ENCODE assay signal across 8 cellular contexts in the genomic region with DNA sequence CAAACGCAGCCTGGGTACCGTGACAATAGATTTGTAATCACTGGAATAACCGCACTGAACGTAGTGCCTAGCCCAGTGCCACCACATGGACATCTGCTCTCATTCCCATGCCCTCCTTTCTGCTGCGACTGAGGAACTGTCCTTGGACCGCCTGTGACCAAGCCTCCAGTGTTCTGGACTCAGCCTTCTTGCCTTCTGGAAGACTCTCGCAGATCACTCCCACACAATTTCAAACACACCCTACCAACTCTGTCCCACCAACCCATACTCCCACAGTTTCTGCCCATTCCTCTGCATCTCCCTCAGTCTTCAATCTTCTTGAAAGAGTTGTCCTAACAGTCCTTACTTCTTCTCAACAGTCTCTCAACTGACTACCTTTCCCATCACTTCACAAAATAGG. TPM values are rescaled to one million over a fixed set of nuclear protein-coding genes. Genes with fewer than 3 reads are reported as not detected.
DNase-seq lines count a peak whose midpoint lies in the region; ATAC-seq and TF ChIP-seq lines count a peak whose summit lies in the region.

No MANE protein-coding gene starts in this region.

- DNase-seq in activated CD4-positive, alpha-beta memory T cell treated with anti-CD3 and anti-CD28 coated beads for 36 hours: peak; percentile 37
- no peak for DNase-seq in fibroblast of villous mesenchyme (ENCODE audit: low read depth)
- DNase-seq in stimulated activated naive B cell treated with anti-CD40 and anti-IgM and Interleukin-4, amounts not matched to agents 10 μg/mL and 1 μg/mL and 100 μg/mL, for 72 hours: no peak
- no peak for DNase-seq in nucleus accumbens (lab: John Stamatoyannopoulos, UW)
- DNase-seq in pons (ENCODE audit: low spot score): no peak
- no peak for DNase-seq in islet precursor cell

- intact Hi-C loops in activated CD4-positive, alpha-beta memory T cell treated with anti-CD3 and anti-CD28 coated beads for 36 hours (cut with micrococcal nuclease): loop anchor here (2.0 to 5.0 kb wide), 5 partner anchors 42 to 1060 kb away; a partner anchor contains a TSS

- no peaks in the 10 kb centered on the region for H3K9me3 Mint-ChIP-seq in activated CD4-positive, alpha-beta memory T cell treated with anti-CD3 and anti-CD28 coated beads for 36 hours
- H3K9me3 Mint-ChIP-seq in stimulated activated naive B cell treated with anti-CD40 and anti-IgM and Interleukin-4, amounts not matched to agents 10 μg/mL and 1 μg/mL and 100 μg/mL, for 72 hours: no peaks in the 10 kb centered on the region

- peak overlapping the region; percentile 97 for H3K27ac Mint-ChIP-seq in activated CD4-positive, alpha-beta memory T cell treated with anti-CD3 and anti-CD28 coated beads for 36 hours
- peak overlapping the region; percentile 81 for H3K27ac Mint-ChIP-seq in stimulated activated naive B cell treated with anti-CD40 and anti-IgM and Interleukin-4, amounts not matched to agents 10 μg/mL and 1 μg/mL and 100 μg/mL, for 72 hours

- H3K4me1 Mint-ChIP-seq in activated CD4-positive, alpha-beta memory T cell treated with anti-CD3 and anti-CD28 coated beads for 36 hours (ENCODE audit: low read depth): peaks cover 73% of the 10 kb centered on the region
- peaks cover 30 to 56% of the 10 kb centered on the region in 2 donors for H3K4me1 Mint-ChIP-seq in stimulated activated naive B cell treated with anti-CD40 and anti-IgM and Interleukin-4, amounts not matched to agents 10 μg/mL and 1 μg/mL and 100 μg/mL, for 72 hours

- peak; percentile 6 for ATAC-seq in GM18505 (IDR thresholded peaks at IDR 0.05; ENCODE audit: unreplicated experiment)
- peak; percentile 5 for ATAC-seq in HG02840 (IDR thresholded peaks at IDR 0.05; ENCODE audit: low FRiP score, unreplicated experiment)
- no peak for ATAC-seq in stimulated activated naive B cell treated with anti-CD40 and anti-IgM and Interleukin-4, amounts not matched to agents 10 μg/mL and 1 μg/mL and 100 μg/mL, for 72 hours (replicated peaks)

- CTCF ChIA-PET in activated CD4-positive, alpha-beta memory T cell treated with anti-CD3 and anti-CD28 coated beads for 36 hours (lab: Charles Lee): interaction anchor here (1.4 kb wide), 1 partner anchor 35 kb away, joined by 5 read pairs; no protein-coding TSS in a partner anchor

- peaks cover 33% of the 10 kb centered on the region for H3K36me3 Mint-ChIP-seq in activated CD4-positive, alpha-beta memory T cell treated with anti-CD3 and anti-CD28 coated beads for 36 hours
- peaks cover 5 to 11% of the 10 kb centered on the region in 2 donors for H3K36me3 Mint-ChIP-seq in stimulated activated naive B cell treated with anti-CD40 and anti-IgM and Interleukin-4, amounts not matched to agents 10 μg/mL and 1 μg/mL and 100 μg/mL, for 72 hours

- no peak for TF ChIP-seq CTCF in fibroblast of villous mesenchyme (IDR thresholded peaks at IDR 0.05; ENCODE audit: insufficient read depth, low read depth, low read length)

- no peak for TF ChIP-seq POLR2A in GM18505 (IDR thresholded peaks at IDR 0.05; ENCODE audit: borderline replicate concordance, extremely low read depth, insufficient read depth, insufficient read length)

- POLR2A ChIA-PET in activated CD4-positive, alpha-beta memory T cell treated with anti-CD3 and anti-CD28 coated beads for 36 hours (lab: Charles Lee): interaction anchor here (0.7 to 1.6 kb wide), 3 partner anchors 22 to 53 kb away, joined by 4 to 9 read pairs (median 4); a partner anchor contains a TSS

- peak overlapping the region; percentile 85 for H3K4me3 ChIP-seq in fibroblast of villous mesenchyme (ENCODE audit: low read depth, low read length)

- H3K4me3 Mint-ChIP-seq in activated CD4-positive, alpha-beta memory T cell treated with anti-CD3 and anti-CD28 coated beads for 36 hours: peak overlapping the region; percentile 98
- H3K4me3 Mint-ChIP-seq in stimulated activated naive B cell treated with anti-CD40 and anti-IgM and Interleukin-4, amounts not matched to agents 10 μg/mL and 1 μg/mL and 100 μg/mL, for 72 hours: peak overlapping the region; percentile 86 to 95

- no peaks in the 10 kb centered on the region for H3K27me3 Mint-ChIP-seq in activated CD4-positive, alpha-beta memory T cell treated with anti-CD3 and anti-CD28 coated beads for 36 hours
- H3K27me3 Mint-ChIP-seq in stimulated activated naive B cell treated with anti-CD40 and anti-IgM and Interleukin-4, amounts not matched to agents 10 μg/mL and 1 μg/mL and 100 μg/mL, for 72 hours: no peaks in the 10 kb centered on the region

RNA-seq across cellular contexts. Expression of a gene that starts 2.1 kb away (rescaled TPM):
- 10 to 100 TPM; 42.1 to 46.9 TPM for total RNA-seq in activated CD4-positive, alpha-beta memory T cell treated with anti-CD3 and anti-CD28 coated beads for 36 hours
- 49.3 and 53.5 TPM in 2 replicates for total RNA-seq in fibroblast of villous mesenchyme

RNA-seq across cellular contexts. Expression of a gene that starts 53.7 kb away (rescaled TPM):
- 10 to 100 TPM; 54.6 to 56.2 TPM for total RNA-seq in activated CD4-positive, alpha-beta memory T cell treated with anti-CD3 and anti-CD28 coated beads for 36 hours
- total RNA-seq in fibroblast of villous mesenchyme: 39.0 and 51.0 TPM in 2 replicates

Comparison
In these comparisons a context has a peak if more than half of its experiments do, and no peak if none do; other contexts are left out.
1. ATAC-seq: peak in GM18505 (single experiment) and HG02840 (single experiment); none in stimulated activated naive B cell treated with anti-CD40 and anti-IgM and Interleukin-4, amounts not matched to agents 10 μg/mL and 1 μg/mL and 100 μg/mL, for 72 hours (0 of 2).